ENCODE assay signal across 1 cellular context in the genomic region with DNA sequence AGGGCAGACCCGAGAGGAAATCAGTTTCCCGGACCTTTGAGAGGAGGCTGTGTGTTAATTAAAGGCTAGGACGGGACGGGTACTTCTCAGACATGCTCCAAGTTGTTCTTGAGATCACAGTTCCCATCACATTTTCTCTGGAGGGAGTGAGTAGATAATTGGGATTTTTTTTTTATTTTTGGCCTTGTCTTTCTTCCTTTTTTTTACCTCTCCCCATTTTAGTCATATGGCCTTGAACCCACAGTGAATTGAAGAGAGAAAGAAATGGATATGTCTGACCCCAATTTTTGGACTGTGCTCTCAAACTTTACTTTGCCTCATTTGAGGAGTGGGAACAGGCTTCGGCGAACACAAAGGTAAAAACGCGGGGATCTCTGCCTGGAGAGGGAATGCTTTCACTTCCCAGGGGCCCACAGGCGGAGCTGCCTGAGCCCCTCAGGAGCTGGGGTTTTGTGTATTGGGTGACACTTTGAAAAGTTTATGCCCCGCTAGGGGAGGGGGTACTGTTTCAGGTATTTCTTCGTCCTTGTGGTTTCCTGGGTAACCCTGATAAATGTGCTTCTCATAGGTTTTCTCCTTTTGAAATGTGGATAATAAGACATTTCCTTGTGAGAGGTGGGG.
TF ChIP-seq lines count a peak whose summit lies in the region.

No MANE protein-coding gene starts in this region.

TF ChIP-seq in GM23338, 12 proteins besides CTCF, POLR2A, EP300 and RAD21 (continued from another document):
- TF ChIP-seq, protein P1, sequence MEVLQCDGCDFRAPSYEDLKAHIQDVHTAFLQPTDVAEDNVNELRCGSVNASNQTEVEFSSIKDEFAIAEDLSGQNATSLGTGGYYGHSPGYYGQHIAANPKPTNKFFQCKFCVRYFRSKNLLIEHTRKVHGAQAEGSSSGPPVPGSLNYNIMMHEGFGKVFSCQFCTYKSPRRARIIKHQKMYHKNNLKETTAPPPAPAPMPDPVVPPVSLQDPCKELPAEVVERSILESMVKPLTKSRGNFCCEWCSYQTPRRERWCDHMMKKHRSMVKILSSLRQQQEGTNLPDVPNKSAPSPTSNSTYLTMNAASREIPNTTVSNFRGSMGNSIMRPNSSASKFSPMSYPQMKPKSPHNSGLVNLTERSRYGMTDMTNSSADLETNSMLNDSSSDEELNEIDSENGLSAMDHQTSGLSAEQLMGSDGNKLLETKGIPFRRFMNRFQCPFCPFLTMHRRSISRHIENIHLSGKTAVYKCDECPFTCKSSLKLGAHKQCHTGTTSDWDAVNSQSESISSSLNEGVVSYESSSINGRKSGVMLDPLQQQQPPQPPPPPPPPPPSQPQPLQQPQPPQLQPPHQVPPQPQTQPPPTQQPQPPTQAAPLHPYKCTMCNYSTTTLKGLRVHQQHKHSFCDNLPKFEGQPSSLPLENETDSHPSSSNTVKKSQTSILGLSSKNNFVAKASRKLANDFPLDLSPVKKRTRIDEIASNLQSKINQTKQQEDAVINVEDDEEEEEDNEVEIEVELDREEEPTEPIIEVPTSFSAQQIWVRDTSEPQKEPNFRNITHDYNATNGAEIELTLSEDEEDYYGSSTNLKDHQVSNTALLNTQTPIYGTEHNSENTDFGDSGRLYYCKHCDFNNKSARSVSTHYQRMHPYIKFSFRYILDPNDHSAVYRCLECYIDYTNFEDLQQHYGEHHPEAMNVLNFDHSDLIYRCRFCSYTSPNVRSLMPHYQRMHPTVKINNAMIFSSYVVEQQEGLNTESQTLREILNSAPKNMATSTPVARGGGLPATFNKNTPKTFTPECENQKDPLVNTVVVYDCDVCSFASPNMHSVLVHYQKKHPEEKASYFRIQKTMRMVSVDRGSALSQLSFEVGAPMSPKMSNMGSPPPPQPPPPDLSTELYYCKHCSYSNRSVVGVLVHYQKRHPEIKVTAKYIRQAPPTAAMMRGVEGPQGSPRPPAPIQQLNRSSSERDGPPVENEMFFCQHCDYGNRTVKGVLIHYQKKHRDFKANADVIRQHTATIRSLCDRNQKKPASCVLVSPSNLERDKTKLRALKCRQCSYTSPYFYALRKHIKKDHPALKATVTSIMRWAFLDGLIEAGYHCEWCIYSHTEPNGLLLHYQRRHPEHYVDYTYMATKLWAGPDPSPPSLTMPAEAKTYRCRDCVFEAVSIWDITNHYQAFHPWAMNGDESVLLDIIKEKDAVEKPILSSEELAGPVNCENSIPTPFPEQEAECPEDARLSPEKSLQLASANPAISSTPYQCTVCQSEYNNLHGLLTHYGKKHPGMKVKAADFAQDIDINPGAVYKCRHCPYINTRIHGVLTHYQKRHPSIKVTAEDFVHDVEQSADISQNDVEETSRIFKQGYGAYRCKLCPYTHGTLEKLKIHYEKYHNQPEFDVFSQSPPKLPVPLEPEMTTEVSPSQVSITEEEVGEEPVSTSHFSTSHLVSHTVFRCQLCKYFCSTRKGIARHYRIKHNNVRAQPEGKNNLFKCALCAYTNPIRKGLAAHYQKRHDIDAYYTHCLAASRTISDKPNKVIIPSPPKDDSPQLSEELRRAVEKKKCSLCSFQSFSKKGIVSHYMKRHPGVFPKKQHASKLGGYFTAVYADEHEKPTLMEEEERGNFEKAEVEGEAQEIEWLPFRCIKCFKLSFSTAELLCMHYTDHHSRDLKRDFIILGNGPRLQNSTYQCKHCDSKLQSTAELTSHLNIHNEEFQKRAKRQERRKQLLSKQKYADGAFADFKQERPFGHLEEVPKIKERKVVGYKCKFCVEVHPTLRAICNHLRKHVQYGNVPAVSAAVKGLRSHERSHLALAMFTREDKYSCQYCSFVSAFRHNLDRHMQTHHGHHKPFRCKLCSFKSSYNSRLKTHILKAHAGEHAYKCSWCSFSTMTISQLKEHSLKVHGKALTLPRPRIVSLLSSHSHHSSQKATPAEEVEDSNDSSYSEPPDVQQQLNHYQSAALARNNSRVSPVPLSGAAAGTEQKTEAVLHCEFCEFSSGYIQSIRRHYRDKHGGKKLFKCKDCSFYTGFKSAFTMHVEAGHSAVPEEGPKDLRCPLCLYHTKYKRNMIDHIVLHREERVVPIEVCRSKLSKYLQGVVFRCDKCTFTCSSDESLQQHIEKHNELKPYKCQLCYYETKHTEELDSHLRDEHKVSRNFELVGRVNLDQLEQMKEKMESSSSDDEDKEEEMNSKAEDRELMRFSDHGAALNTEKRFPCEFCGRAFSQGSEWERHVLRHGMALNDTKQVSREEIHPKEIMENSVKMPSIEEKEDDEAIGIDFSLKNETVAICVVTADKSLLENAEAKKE (CRISPR knock-in tag; IDR thresholded peaks at IDR 0.05): no peak
- no peak for TF ChIP-seq ZNF114 (CRISPR knock-in tag; IDR thresholded peaks at IDR 0.05)
- no peak for TF ChIP-seq POLR2AphosphoS5 (IDR thresholded peaks at IDR 0.05; ENCODE audit: low read depth)
- TF ChIP-seq STAT1 (IDR thresholded peaks at IDR 0.05; ENCODE audit: unreplicated experiment): no peak
TF ChIP-seq in GM23338: peak in this region for 0.
